In the genomic region with DNA sequence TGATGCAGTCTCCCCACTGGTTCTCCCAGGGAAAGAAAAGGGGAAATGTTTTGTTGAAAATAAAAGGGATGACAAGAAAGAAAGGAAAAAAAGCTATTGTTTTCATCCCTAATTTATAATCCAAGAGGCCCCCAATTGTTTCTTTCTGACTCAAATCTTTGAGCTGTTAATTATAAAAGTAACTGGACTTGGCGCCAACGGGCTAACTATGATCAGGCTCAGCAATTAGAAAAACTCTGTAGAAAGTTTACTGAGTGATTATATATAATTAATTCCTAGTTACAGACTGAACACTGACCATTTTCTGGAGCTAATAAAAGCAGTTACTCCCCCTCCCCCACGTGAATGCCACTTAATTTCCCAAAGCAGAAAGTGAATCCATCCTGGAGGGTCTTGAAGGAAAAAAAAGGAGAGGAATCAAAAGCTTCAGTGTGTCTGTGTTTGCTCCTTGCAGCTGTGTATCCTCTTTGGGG, we compare ENCODE assay signal across 8 cellular contexts. TPM values are rescaled to one million over a fixed set of nuclear protein-coding genes. Genes with fewer than 3 reads are reported as not detected.
DNase-seq lines count a peak whose midpoint lies in the region; ATAC-seq and TF ChIP-seq lines count a peak whose summit lies in the region.
"Had no signal": no experiment of that assay in that cellular context is flagged by ENCODE, and none has a peak within 500 bp of the region (broad histone marks: within the 10 kb centered on the region; RNA-seq: fewer than 3 reads in every experiment).

No MANE protein-coding gene starts in this region.

- no peaks in the 10 kb centered on the region for H3K36me3 Mint-ChIP-seq in T-helper 17 cell (ENCODE audit: low read depth)
- H3K36me3 Mint-ChIP-seq in stimulated activated naive B cell treated with anti-CD40 and anti-IgM and Interleukin-4, amounts not matched to agents 10 μg/mL and 1 μg/mL and 100 μg/mL, for 72 hours: peaks cover 8 to 20% of the 10 kb centered on the region in 2 donors
- H3K36me3 Mint-ChIP-seq in activated CD8-positive, alpha-beta memory T cell treated with anti-CD3 and anti-CD28 coated beads, Interleukin-2, amount 10 ng/mL, durations not matched to agents 7 days and 5 days: peaks cover 21% of the 10 kb centered on the region

- no peak overlapping the region for H2AFZ ChIP-seq in KMS-11 (ENCODE audit: low read depth)

- no peaks in the 10 kb centered on the region for H4K20me1 ChIP-seq in KMS-11 (ENCODE audit: insufficient read depth)

- CTCF ChIA-PET in activated CD8-positive, alpha-beta memory T cell treated with anti-CD3 and anti-CD28 coated beads, Interleukin-2, amount 10 ng/mL, durations not matched to agents 7 days and 5 days (lab: Charles Lee): interaction anchor here (1.0 to 15.4 kb wide), 4 partner anchors 10 to 80 kb away, joined by 3 to 165 read pairs (median 14); no protein-coding TSS in a partner anchor

- H3K27ac ChIP-seq in KMS-11: peak overlapping the region; percentile 92; the same call in 1 of the 2 replicates

- no peaks in the 10 kb centered on the region for H3K27me3 Mint-ChIP-seq in T-helper 17 cell
- no peaks in the 10 kb centered on the region for H3K27me3 Mint-ChIP-seq in stimulated activated naive B cell treated with anti-CD40 and anti-IgM and Interleukin-4, amounts not matched to agents 10 μg/mL and 1 μg/mL and 100 μg/mL, for 72 hours
- no peaks in the 10 kb centered on the region for H3K27me3 Mint-ChIP-seq in activated CD8-positive, alpha-beta memory T cell treated with anti-CD3 and anti-CD28 coated beads, Interleukin-2, amount 10 ng/mL, durations not matched to agents 7 days and 5 days

- ATAC-seq in T-helper 17 cell: no peak
- ATAC-seq in stimulated activated naive B cell treated with anti-CD40 and anti-IgM and Interleukin-4, amounts not matched to agents 10 μg/mL and 1 μg/mL and 100 μg/mL, for 72 hours (replicated peaks): no peak
- no peak for ATAC-seq in activated CD8-positive, alpha-beta memory T cell treated with anti-CD3 and anti-CD28 coated beads, Interleukin-2, amount 10 ng/mL, durations not matched to agents 7 days and 5 days

- H3K4me1 ChIP-seq in KMS-11 (ENCODE audit: low read depth, poor library complexity, severe bottlenecking) (peaks cover 72% of the 10 kb centered on the region), iPS-15b (ENCODE audit: control insufficient read depth, insufficient read depth, low read length) (peaks cover 82% of the 10 kb centered on the region)

- no peak for DNase-seq in T-helper 17 cell
- DNase-seq in stimulated activated naive B cell treated with anti-CD40 and anti-IgM and Interleukin-4, amounts not matched to agents 10 μg/mL and 1 μg/mL and 100 μg/mL, for 72 hours: no peak
- DNase-seq in activated CD8-positive, alpha-beta memory T cell treated with anti-CD3 and anti-CD28 coated beads, Interleukin-2, amount 10 ng/mL, durations not matched to agents 7 days and 5 days: no peak
- DNase-seq in KG1 (lab: John Stamatoyannopoulos, UW): no peak
- no peak for DNase-seq in activated CD8-positive, alpha-beta memory T cell treated with anti-CD3 and anti-CD28 coated beads, Interleukin-2, amount 50 U/mL, for 4 hours
- DNase-seq: SHP77 had no signal

- H3K36me3 ChIP-seq in KMS-11 (ENCODE audit: insufficient read depth) (no peaks in the 10 kb centered on the region), iPS-15b (ENCODE audit: control insufficient read depth, insufficient read depth, low read length) (no peaks in the 10 kb centered on the region)

- H3K4me2 ChIP-seq in KMS-11: peak overlapping the region; percentile 87

- no peaks in the 10 kb centered on the region for H3K9me3 Mint-ChIP-seq in stimulated activated naive B cell treated with anti-CD40 and anti-IgM and Interleukin-4, amounts not matched to agents 10 μg/mL and 1 μg/mL and 100 μg/mL, for 72 hours
- H3K9me3 Mint-ChIP-seq in activated CD8-positive, alpha-beta memory T cell treated with anti-CD3 and anti-CD28 coated beads, Interleukin-2, amount 10 ng/mL, durations not matched to agents 7 days and 5 days (ENCODE audit: low read depth): no peaks in the 10 kb centered on the region

- peak overlapping the region; percentile 97 for H3K27ac Mint-ChIP-seq in T-helper 17 cell
- peak overlapping the region; percentile 33 for H3K27ac Mint-ChIP-seq in stimulated activated naive B cell treated with anti-CD40 and anti-IgM and Interleukin-4, amounts not matched to agents 10 μg/mL and 1 μg/mL and 100 μg/mL, for 72 hours
- H3K27ac Mint-ChIP-seq in activated CD8-positive, alpha-beta memory T cell treated with anti-CD3 and anti-CD28 coated beads, Interleukin-2, amount 10 ng/mL, durations not matched to agents 7 days and 5 days: no peak overlapping the region

- H3K9ac ChIP-seq in KMS-11 (no peak overlapping the region; the same call in 1 of the 2 replicates), iPS-15b (ENCODE audit: low read depth, low read length) (no peak overlapping the region)

- no peak for TF ChIP-seq CTCF in KMS-11 (conservative IDR thresholded peaks at IDR 0.05; ENCODE audit: low read depth, low read length)

- peaks cover 48% of the 10 kb centered on the region for H3K4me1 Mint-ChIP-seq in T-helper 17 cell
- H3K4me1 Mint-ChIP-seq in stimulated activated naive B cell treated with anti-CD40 and anti-IgM and Interleukin-4, amounts not matched to agents 10 μg/mL and 1 μg/mL and 100 μg/mL, for 72 hours: peaks cover 0 to 43% of the 10 kb centered on the region in 2 donors
- peaks cover 59% of the 10 kb centered on the region for H3K4me1 Mint-ChIP-seq in activated CD8-positive, alpha-beta memory T cell treated with anti-CD3 and anti-CD28 coated beads, Interleukin-2, amount 10 ng/mL, durations not matched to agents 7 days and 5 days

- peaks cover 68% of the 10 kb centered on the region for H3K79me2 ChIP-seq in KMS-11 (ENCODE audit: insufficient read depth, low read depth)

- H3K4me3 ChIP-seq in KMS-11 (IDR thresholded peaks at IDR 0.05; ENCODE audit: insufficient read depth, low read depth, low read length) (no peak overlapping the region), iPS-15b (ENCODE audit: low read depth, low read length) (peak overlapping the region; percentile 6)

- H3K27me3 ChIP-seq in KMS-11 (ENCODE audit: insufficient read depth, low read depth) (no peaks in the 10 kb centered on the region), iPS-15b (ENCODE audit: control insufficient read depth, insufficient read depth, low read length) (no peaks in the 10 kb centered on the region)

- no peak overlapping the region for H3K4me3 Mint-ChIP-seq in T-helper 17 cell
- H3K4me3 Mint-ChIP-seq in stimulated activated naive B cell treated with anti-CD40 and anti-IgM and Interleukin-4, amounts not matched to agents 10 μg/mL and 1 μg/mL and 100 μg/mL, for 72 hours: peak overlapping the region; percentile 92 to 96
- H3K4me3 Mint-ChIP-seq in activated CD8-positive, alpha-beta memory T cell treated with anti-CD3 and anti-CD28 coated beads, Interleukin-2, amount 10 ng/mL, durations not matched to agents 7 days and 5 days: no peak overlapping the region

- H3K9me3 ChIP-seq in T-helper 17 cell (ENCODE audit: control insufficient read depth, low read length, poor library complexity, severe bottlenecking): no peaks in the 10 kb centered on the region
- H3K9me3 ChIP-seq in iPS-15b (ENCODE audit: control insufficient read depth, insufficient read depth, low read length): no peaks in the 10 kb centered on the region

RNA-seq across cellular contexts. Expression of gene ZMYND8, which starts 3.2 kb away (rescaled TPM):
- total RNA-seq in T-helper 17 cell: 10 to 100 TPM; 42.7 to 50.3 TPM
- 10 to 100 TPM; 39.4 to 45.2 TPM for total RNA-seq in activated CD8-positive, alpha-beta memory T cell treated with anti-CD3 and anti-CD28 coated beads, Interleukin-2, amount 10 ng/mL, durations not matched to agents 7 days and 5 days

Comparison
In these comparisons a context has a peak if more than half of its experiments do, and no peak if none do; other contexts are left out.
1. H3K4me3 Mint-ChIP-seq: peak in stimulated activated naive B cell treated with anti-CD40 and anti-IgM and Interleukin-4, amounts not matched to agents 10 μg/mL and 1 μg/mL and 100 μg/mL, for 72 hours (2 of 2); none in T-helper 17 cell (single experiment) and activated CD8-positive, alpha-beta memory T cell treated with anti-CD3 and anti-CD28 coated beads, Interleukin-2, amount 10 ng/mL, durations not matched to agents 7 days and 5 days (single experiment).